In the genomic region with DNA sequence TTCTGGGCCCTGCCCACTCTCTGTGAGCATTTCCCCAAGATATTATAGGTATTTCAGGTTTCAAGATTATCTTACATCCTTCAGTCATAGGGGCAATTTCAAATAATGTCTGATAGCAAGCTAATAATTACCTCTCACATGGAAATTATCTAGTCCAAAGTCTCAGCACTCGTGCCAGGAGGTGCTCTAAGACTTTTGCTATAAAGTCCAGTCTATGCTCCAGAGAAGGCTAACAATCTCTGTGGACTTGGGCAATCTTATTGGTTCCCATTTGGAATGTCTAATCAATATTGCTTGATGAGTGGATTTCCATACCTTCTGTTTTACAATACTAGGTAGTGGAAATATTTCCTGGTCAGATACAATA, we compare ENCODE assay signal across 10 cellular contexts. TPM values are rescaled to one million over a fixed set of nuclear protein-coding genes. Genes with fewer than 3 reads are reported as not detected.
"Had no signal": no experiment of that assay in that cellular context is flagged by ENCODE, and none has a peak within 500 bp of the region (broad histone marks: within the 10 kb centered on the region; RNA-seq: fewer than 3 reads in every experiment).

No MANE protein-coding gene starts in this region.

- FAIRE-seq: HTR-8/SVneo had no signal

- H3K4me1 ChIP-seq: HAP-1 had no signal

- H2AFZ ChIP-seq: GM23248 had no signal

- H3K27ac ChIP-seq: GM23248 had no signal

- H3K9ac ChIP-seq: GM23248 had no signal

- ATAC-seq: HCT116 had no signal

- H3K36me3 ChIP-seq: HAP-1 had no signal

- DNase-seq: GM23248, GOT3, H7, HFFc6, KBM-7 had no signal

- H3K4me3 ChIP-seq: GM23248, HAP-1 had no signal

- H3K9me3 ChIP-seq: HAP-1 had no signal

RNA-seq across cellular contexts. Expression of a gene that starts 5.4 kb away (rescaled TPM):
- total RNA-seq: GM23248, H4, H7 had no signal
- polyA plus RNA-seq: IgD-negative memory B cell had no signal
